In genomic region chr15:63600646-63601025, GRCh38 we compare ENCODE assay signal across 1 cellular context.
TF ChIP-seq lines count a peak whose summit lies in the region.

No MANE protein-coding gene starts in this region.

TF ChIP-seq in WTC11, 78 proteins besides CTCF, POLR2A, EP300 and RAD21 (continued from another document):
- TF ChIP-seq, protein P1, sequence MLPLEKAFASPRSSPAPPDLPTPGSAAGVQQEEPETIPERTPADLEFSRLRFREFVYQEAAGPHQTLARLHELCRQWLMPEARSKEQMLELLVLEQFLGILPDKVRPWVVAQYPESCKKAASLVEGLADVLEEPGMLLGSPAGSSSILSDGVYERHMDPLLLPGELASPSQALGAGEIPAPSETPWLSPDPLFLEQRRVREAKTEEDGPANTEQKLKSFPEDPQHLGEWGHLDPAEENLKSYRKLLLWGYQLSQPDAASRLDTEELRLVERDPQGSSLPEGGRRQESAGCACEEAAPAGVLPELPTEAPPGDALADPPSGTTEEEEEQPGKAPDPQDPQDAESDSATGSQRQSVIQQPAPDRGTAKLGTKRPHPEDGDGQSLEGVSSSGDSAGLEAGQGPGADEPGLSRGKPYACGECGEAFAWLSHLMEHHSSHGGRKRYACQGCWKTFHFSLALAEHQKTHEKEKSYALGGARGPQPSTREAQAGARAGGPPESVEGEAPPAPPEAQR (CRISPR knock-in tag; IDR thresholded peaks at IDR 0.05) = no peak
- no peak for TF ChIP-seq ZNF121 (CRISPR knock-in tag; IDR thresholded peaks at IDR 0.05)
- no peak for TF ChIP-seq RORB (CRISPR knock-in tag; IDR thresholded peaks at IDR 0.05)
- TF ChIP-seq TCF7 (CRISPR knock-in tag; IDR thresholded peaks at IDR 0.05; ENCODE audit: low read depth) = no peak; the same call in 1 of the 2 replicates
- no peak for TF ChIP-seq NFATC4 (CRISPR knock-in tag; IDR thresholded peaks at IDR 0.05)
- no peak for TF ChIP-seq SP1 (CRISPR knock-in tag; conservative IDR thresholded peaks at IDR 0.05)
- TF ChIP-seq, protein P2, sequence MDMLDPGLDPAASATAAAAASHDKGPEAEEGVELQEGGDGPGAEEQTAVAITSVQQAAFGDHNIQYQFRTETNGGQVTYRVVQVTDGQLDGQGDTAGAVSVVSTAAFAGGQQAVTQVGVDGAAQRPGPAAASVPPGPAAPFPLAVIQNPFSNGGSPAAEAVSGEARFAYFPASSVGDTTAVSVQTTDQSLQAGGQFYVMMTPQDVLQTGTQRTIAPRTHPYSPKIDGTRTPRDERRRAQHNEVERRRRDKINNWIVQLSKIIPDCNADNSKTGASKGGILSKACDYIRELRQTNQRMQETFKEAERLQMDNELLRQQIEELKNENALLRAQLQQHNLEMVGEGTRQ (CRISPR knock-in tag; IDR thresholded peaks at IDR 0.05) = peak; percentile 59
- TF ChIP-seq, protein P3, sequence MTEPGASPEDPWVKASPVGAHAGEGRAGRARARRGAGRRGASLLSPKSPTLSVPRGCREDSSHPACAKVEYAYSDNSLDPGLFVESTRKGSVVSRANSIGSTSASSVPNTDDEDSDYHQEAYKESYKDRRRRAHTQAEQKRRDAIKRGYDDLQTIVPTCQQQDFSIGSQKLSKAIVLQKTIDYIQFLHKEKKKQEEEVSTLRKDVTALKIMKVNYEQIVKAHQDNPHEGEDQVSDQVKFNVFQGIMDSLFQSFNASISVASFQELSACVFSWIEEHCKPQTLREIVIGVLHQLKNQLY (CRISPR knock-in tag; IDR thresholded peaks at IDR 0.05) = no peak
- no peak for TF ChIP-seq AR (CRISPR knock-in tag; IDR thresholded peaks at IDR 0.05)
- TF ChIP-seq JUN (CRISPR knock-in tag; IDR thresholded peaks at IDR 0.05) = peak; percentile 64; the same call in 1 of the 2 replicates
- peak; percentile 72 for TF ChIP-seq GABPB1 (CRISPR knock-in tag; IDR thresholded peaks at IDR 0.05)
- no peak for TF ChIP-seq OVOL2 (CRISPR knock-in tag; IDR thresholded peaks at IDR 0.05; ENCODE audit: borderline replicate concordance)
- 0 out of 2 replicates have a peak, but pooled peaks have one; percentile 58 for TF ChIP-seq KAT7 (CRISPR knock-in tag; IDR thresholded peaks at IDR 0.05; ENCODE audit: borderline replicate concordance)
- no peak for TF ChIP-seq GTF2I (CRISPR knock-in tag; conservative IDR thresholded peaks at IDR 0.05)
- TF ChIP-seq NR3C1 (CRISPR knock-in tag; conservative IDR thresholded peaks at IDR 0.05; ENCODE audit: low read depth) = 0 out of 2 replicates have a peak, but pooled peaks have one; percentile 64
- TF ChIP-seq ZBTB21 (CRISPR knock-in tag; IDR thresholded peaks at IDR 0.05; ENCODE audit: borderline replicate concordance) = peak; percentile 76; the same call in 1 of the 2 replicates
- TF ChIP-seq EMX1 (CRISPR knock-in tag; IDR thresholded peaks at IDR 0.05) = no peak
- no peak for TF ChIP-seq ZNF232 (CRISPR knock-in tag; IDR thresholded peaks at IDR 0.05)
- TF ChIP-seq, protein P4, sequence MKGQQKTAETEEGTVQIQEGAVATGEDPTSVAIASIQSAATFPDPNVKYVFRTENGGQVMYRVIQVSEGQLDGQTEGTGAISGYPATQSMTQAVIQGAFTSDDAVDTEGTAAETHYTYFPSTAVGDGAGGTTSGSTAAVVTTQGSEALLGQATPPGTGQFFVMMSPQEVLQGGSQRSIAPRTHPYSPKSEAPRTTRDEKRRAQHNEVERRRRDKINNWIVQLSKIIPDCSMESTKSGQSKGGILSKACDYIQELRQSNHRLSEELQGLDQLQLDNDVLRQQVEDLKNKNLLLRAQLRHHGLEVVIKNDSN (CRISPR knock-in tag; IDR thresholded peaks at IDR 0.05) = peak; percentile 24; the same call in 1 of the 2 replicates
- no peak for TF ChIP-seq JAZF1 (CRISPR knock-in tag; IDR thresholded peaks at IDR 0.05)
- peak; percentile 57; the same call in 1 of the 2 replicates for TF ChIP-seq CREM (CRISPR knock-in tag; IDR thresholded peaks at IDR 0.05)
- no peak for TF ChIP-seq PRDM15 (CRISPR knock-in tag; IDR thresholded peaks at IDR 0.05)
- TF ChIP-seq ZNF532 (CRISPR knock-in tag; IDR thresholded peaks at IDR 0.05; ENCODE audit: borderline replicate concordance) = no peak
- TF ChIP-seq, protein P5, sequence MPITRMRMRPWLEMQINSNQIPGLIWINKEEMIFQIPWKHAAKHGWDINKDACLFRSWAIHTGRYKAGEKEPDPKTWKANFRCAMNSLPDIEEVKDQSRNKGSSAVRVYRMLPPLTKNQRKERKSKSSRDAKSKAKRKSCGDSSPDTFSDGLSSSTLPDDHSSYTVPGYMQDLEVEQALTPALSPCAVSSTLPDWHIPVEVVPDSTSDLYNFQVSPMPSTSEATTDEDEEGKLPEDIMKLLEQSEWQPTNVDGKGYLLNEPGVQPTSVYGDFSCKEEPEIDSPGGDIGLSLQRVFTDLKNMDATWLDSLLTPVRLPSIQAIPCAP (CRISPR knock-in tag; IDR thresholded peaks at IDR 0.05) = 0 out of 2 replicates have a peak, but pooled peaks have one; percentile 40
- TF ChIP-seq, protein P6, sequence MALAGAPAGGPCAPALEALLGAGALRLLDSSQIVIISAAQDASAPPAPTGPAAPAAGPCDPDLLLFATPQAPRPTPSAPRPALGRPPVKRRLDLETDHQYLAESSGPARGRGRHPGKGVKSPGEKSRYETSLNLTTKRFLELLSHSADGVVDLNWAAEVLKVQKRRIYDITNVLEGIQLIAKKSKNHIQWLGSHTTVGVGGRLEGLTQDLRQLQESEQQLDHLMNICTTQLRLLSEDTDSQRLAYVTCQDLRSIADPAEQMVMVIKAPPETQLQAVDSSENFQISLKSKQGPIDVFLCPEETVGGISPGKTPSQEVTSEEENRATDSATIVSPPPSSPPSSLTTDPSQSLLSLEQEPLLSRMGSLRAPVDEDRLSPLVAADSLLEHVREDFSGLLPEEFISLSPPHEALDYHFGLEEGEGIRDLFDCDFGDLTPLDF (CRISPR knock-in tag; IDR thresholded peaks at IDR 0.05) = no peak
- TF ChIP-seq CBFB (CRISPR knock-in tag; IDR thresholded peaks at IDR 0.05; ENCODE audit: low read depth) = no peak; the same call in 1 of the 2 replicates
- TF ChIP-seq MXD4 (CRISPR knock-in tag; IDR thresholded peaks at IDR 0.05; ENCODE audit: borderline replicate concordance) = no peak
- no peak for TF ChIP-seq ETV6 (CRISPR knock-in tag; IDR thresholded peaks at IDR 0.05)
- peak; percentile 41; the same call in 1 of the 2 replicates for TF ChIP-seq HMGXB4 (CRISPR knock-in tag; IDR thresholded peaks at IDR 0.05)
- TF ChIP-seq SMAD4 (CRISPR knock-in tag; IDR thresholded peaks at IDR 0.05) = no peak
- peak; percentile 94 for TF ChIP-seq FOXP4 (CRISPR knock-in tag; IDR thresholded peaks at IDR 0.05)
- no peak for TF ChIP-seq SMAD3 (CRISPR knock-in tag; IDR thresholded peaks at IDR 0.05; ENCODE audit: borderline replicate concordance)
- peak; percentile 78 for TF ChIP-seq MYBL2 (CRISPR knock-in tag; IDR thresholded peaks at IDR 0.05)
- TF ChIP-seq CDX4 (CRISPR knock-in tag; IDR thresholded peaks at IDR 0.05; ENCODE audit: borderline replicate concordance) = no peak
- TF ChIP-seq FOXP1 (CRISPR knock-in tag; IDR thresholded peaks at IDR 0.05; ENCODE audit: borderline replicate concordance) = 0 out of 2 replicates have a peak, but pooled peaks have one; percentile 80
- 0 out of 2 replicates have a peak, but pooled peaks have one; percentile 49 for TF ChIP-seq ZNF416 (CRISPR knock-in tag; IDR thresholded peaks at IDR 0.05)
